ENCODE assay signal across 13 cellular contexts in the genomic region with DNA sequence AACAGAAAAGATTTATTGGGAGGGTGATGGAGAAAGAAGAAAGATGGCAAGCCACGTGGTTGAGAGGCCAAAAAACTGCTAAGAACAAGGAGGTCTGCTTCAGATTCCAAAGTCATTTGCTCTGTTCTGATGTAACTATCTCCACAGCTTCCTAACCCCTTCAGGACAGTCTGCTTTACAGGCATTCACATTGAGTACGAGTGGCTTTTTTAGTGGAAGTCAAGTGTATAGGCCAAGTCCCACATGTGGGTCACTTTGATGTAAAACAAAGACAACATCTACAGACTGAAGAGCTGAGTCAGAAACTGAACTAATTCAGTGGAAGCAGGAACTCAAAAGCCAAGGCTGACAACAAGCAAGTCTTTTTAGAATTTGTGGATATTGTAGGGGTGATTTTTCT.
DNase-seq lines count a peak whose midpoint lies in the region; ATAC-seq and TF ChIP-seq lines count a peak whose summit lies in the region.
"Had no signal": no experiment of that assay in that cellular context is flagged by ENCODE, and none has a peak within 500 bp of the region (broad histone marks: within the 10 kb centered on the region; RNA-seq: fewer than 3 reads in every experiment).

No MANE protein-coding gene starts in this region.

- CTCF ChIA-PET in IMR-90 (lab: Yijun Ruan, JAX) = no interaction called here

- H2BK20ac ChIP-seq in IMR-90 (ENCODE audit: low read depth, low read length) = peak overlapping the region; percentile 99

- H3K4me3 Mint-ChIP-seq in GM23338 = no peak overlapping the region
- H3K4me3 Mint-ChIP-seq: CD4-positive, CD25-positive, alpha-beta regulatory T cell had no signal

- dilution Hi-C loops in IMR-90 (cut with HindIII; ENCODE audit: low sequenced_read_pairs, unreplicated experiment) = no loop called here

- no peak overlapping the region for H3K9ac ChIP-seq in IMR-90 (ENCODE audit: low read depth, low read length)
- no peak overlapping the region for H3K9ac ChIP-seq in mesendoderm (ENCODE audit: low read length)
- H3K9ac ChIP-seq in Karpas-422 (ENCODE audit: low read length) = no peak overlapping the region
- H3K9ac ChIP-seq: BLaER1 treated with 17β-estradiol and CSF1 and Interleukin-3, amounts not matched to agents 10 nM and 100 nM had no signal

- H4K20me1 ChIP-seq in IMR-90 (ENCODE audit: insufficient read depth, low read length) (no peaks in the 10 kb centered on the region), Karpas-422 (ENCODE audit: insufficient read depth, low read depth, low read length) (no peaks in the 10 kb centered on the region), GM23338 (replicated peaks; ENCODE audit: insufficient read depth) (no peaks in the 10 kb centered on the region)
- H4K20me1 ChIP-seq: BLaER1 treated with 17β-estradiol and CSF1 and Interleukin-3, amounts not matched to agents 10 nM and 100 nM had no signal

- no peaks in the 10 kb centered on the region for H3F3A ChIP-seq in GM23338 (replicated peaks; ENCODE audit: low read depth)

- peaks cover 8% of the 10 kb centered on the region; the same call in 1 of the 2 replicates for H3K9me1 ChIP-seq in IMR-90 (ENCODE audit: insufficient read depth, low read length)

- H3K79me1 ChIP-seq in IMR-90 (ENCODE audit: low read depth in 1 of 2, low read length in 2 of 2) = peaks cover 0 to 20% of the 10 kb centered on the region in 2 experiments; a peak in 1 of 4 replicates
- no peaks in the 10 kb centered on the region for H3K79me1 ChIP-seq in mesendoderm (ENCODE audit: low read length)

- no peaks in the 10 kb centered on the region for H3K36me3 ChIP-seq in IMR-90 (ENCODE audit: control insufficient read depth, insufficient read depth, low read length)
- no peaks in the 10 kb centered on the region for H3K36me3 ChIP-seq in mesendoderm (ENCODE audit: control insufficient read depth, insufficient read depth, low read length)
- H3K36me3 ChIP-seq in Karpas-422 (ENCODE audit: insufficient read depth, low read length) = no peaks in the 10 kb centered on the region
- H3K36me3 ChIP-seq in GM23338 (ENCODE audit: insufficient read depth) = no peaks in the 10 kb centered on the region
- H3K36me3 ChIP-seq: BLaER1 treated with 17β-estradiol and CSF1 and Interleukin-3, amounts not matched to agents 10 nM and 100 nM had no signal

- no peaks in the 10 kb centered on the region for H3K27me3 ChIP-seq in IMR-90 (ENCODE audit: control insufficient read depth, insufficient read depth, low read length)
- H3K27me3 ChIP-seq in mesendoderm (ENCODE audit: insufficient read depth, low read length, poor library complexity) = no peaks in the 10 kb centered on the region
- no peaks in the 10 kb centered on the region for H3K27me3 ChIP-seq in Karpas-422 (ENCODE audit: low read length)
- no peaks in the 10 kb centered on the region for H3K27me3 ChIP-seq in GM23338 (ENCODE audit: insufficient read depth)
- H3K27me3 ChIP-seq: BLaER1 treated with 17β-estradiol and CSF1 and Interleukin-3, amounts not matched to agents 10 nM and 100 nM had no signal

- no CpG with 5 or more reads among the region's 2 CpGs for WGBS in IMR-90 (ENCODE audit: extremely low coverage in 2 of 2, insufficient read length in 1 of 2), 2 experiments
- WGBS in mesendoderm (ENCODE audit: extremely low coverage, insufficient coverage, low lambda C conversion rate) = no CpG with 5 or more reads among the region's 2 CpGs

- peaks cover 3% of the 10 kb centered on the region; the same call in 1 of the 3 replicates for H3K9me3 Mint-ChIP-seq in GM23338

- no peak overlapping the region for H3K27ac Mint-ChIP-seq in GM23338
- H3K27ac Mint-ChIP-seq: CD4-positive, CD25-positive, alpha-beta regulatory T cell had no signal

- intact Hi-C loops in IMR-90 (cut with micrococcal nuclease) (no loop called here), head of caudate nucleus (cut with DNase I) (no loop called here)

- H4K8ac ChIP-seq in IMR-90 (ENCODE audit: low read depth in 2 of 2, low read length in 2 of 2) (peak overlapping the region; percentile 80 to 94), mesendoderm (ENCODE audit: low read depth, low read length) (no peak overlapping the region)

- H3K9me2 ChIP-seq in Karpas-422 (replicated peaks; ENCODE audit: insufficient read depth, low read length) = no peaks in the 10 kb centered on the region
- H3K9me2 ChIP-seq in GM23338 (ENCODE audit: insufficient read depth) = peaks cover 11% of the 10 kb centered on the region

- H2AK5ac ChIP-seq in IMR-90 (ENCODE audit: low read depth, low read length) (peak overlapping the region; percentile 96), mesendoderm (ENCODE audit: low read length) (no peak overlapping the region)

- H3K4me2 ChIP-seq in IMR-90 (ENCODE audit: low read depth, low read length) (no peak overlapping the region), mesendoderm (ENCODE audit: low read length) (no peak overlapping the region), Karpas-422 (ENCODE audit: low read depth, low read length, poor library complexity, severe bottlenecking) (no peak overlapping the region), GM23338 (no peak overlapping the region)
- H3K4me2 ChIP-seq: BLaER1 treated with 17β-estradiol and CSF1 and Interleukin-3, amounts not matched to agents 10 nM and 100 nM had no signal

- in situ Hi-C loops in IMR-90 (cut with MboI; ENCODE audit: low sequenced_read_pairs) = no loop called here

- no peak for TF ChIP-seq RAD21 in IMR-90 (IDR thresholded peaks at IDR 0.05; ENCODE audit: low read length)

- DNase-seq in AG08395 (ENCODE audit: low spot score) (peak; percentile 8), IMR-90 (peak; percentile 34), fibroblast of villous mesenchyme (ENCODE audit: low read depth) (peak; percentile 72), mesendoderm (no peak), Karpas-422 (no peak), GM23338 (ENCODE audit: low spot score) (no peak), head of caudate nucleus (no peak), cerebellum (ENCODE audit: low spot score) (no peak)
- DNase-seq: 8988T; CD4-positive, CD25-positive, alpha-beta regulatory T cell; DMS79; EL had no signal

- peak overlapping the region; percentile 81 for H4K91ac ChIP-seq in IMR-90 (ENCODE audit: insufficient read depth, low read depth, low read length)

- peak overlapping the region; percentile 98 for H3K14ac ChIP-seq in IMR-90 (replicated peaks; ENCODE audit: low read depth, low read length)

- H3K79me2 ChIP-seq in mesendoderm (ENCODE audit: control insufficient read depth, insufficient read depth, low read length) (no peaks in the 10 kb centered on the region), Karpas-422 (ENCODE audit: low read length) (no peaks in the 10 kb centered on the region), GM23338 (replicated peaks; ENCODE audit: insufficient read depth) (no peaks in the 10 kb centered on the region)

- H2AK9ac ChIP-seq in IMR-90 (replicated peaks; ENCODE audit: low read depth, low read length, poor library complexity) = peak overlapping the region; percentile 14

- ATAC-seq in IMR-90 (ENCODE audit: low read depth) = no peak
- ATAC-seq in GM23338 = no peak

- TF ChIP-seq POLR2A in IMR-90 (IDR thresholded peaks at IDR 0.05; ENCODE audit: low read depth, low read length) = no peak

- H2BK15ac ChIP-seq in IMR-90 (ENCODE audit: low read depth, low read length) = peak overlapping the region; percentile 100
- no peak overlapping the region for H2BK15ac ChIP-seq in mesendoderm (replicated peaks; ENCODE audit: low read depth)

- H3K27ac ChIP-seq in IMR-90 (ENCODE audit: insufficient read depth, low read length) = no peak overlapping the region; the same call in 1 of the 2 replicates
- no peak overlapping the region for H3K27ac ChIP-seq in mesendoderm (ENCODE audit: low read depth, low read length)
- H3K27ac ChIP-seq in Karpas-422 (ENCODE audit: low read length) = no peak overlapping the region
- no peak overlapping the region for H3K27ac ChIP-seq in GM23338 (ENCODE audit: low read depth)
- H3K27ac ChIP-seq: BLaER1 treated with 17β-estradiol and CSF1 and Interleukin-3, amounts not matched to agents 10 nM and 100 nM had no signal

- H2BK120ac ChIP-seq in IMR-90 (ENCODE audit: low read depth, low read length) (peak overlapping the region; percentile 96), mesendoderm (ENCODE audit: low read depth, low read length) (no peak overlapping the region)

- H4K5ac ChIP-seq in IMR-90 (ENCODE audit: low read depth, low read length) = peak overlapping the region; percentile 84; the same call in 1 of the 2 replicates
- H4K5ac ChIP-seq in mesendoderm (ENCODE audit: low read length) = no peak overlapping the region

- peaks cover 38% of the 10 kb centered on the region for H3K4me1 Mint-ChIP-seq in GM23338
- H3K4me1 Mint-ChIP-seq: CD4-positive, CD25-positive, alpha-beta regulatory T cell had no signal

- peak overlapping the region; percentile 99 for H2BK5ac ChIP-seq in IMR-90 (ENCODE audit: low read depth, low read length, poor library complexity, severe bottlenecking)
- no peak overlapping the region for H2BK5ac ChIP-seq in mesendoderm (ENCODE audit: low read length)

- H3K18ac ChIP-seq in IMR-90 (ENCODE audit: low read depth, low read length) = peak overlapping the region; percentile 91; the same call in 1 of the 2 replicates
- peak overlapping the region; percentile 0 for H3K18ac ChIP-seq in mesendoderm (ENCODE audit: low read length)

- no TSS peak for BruUV-seq in IMR-90 (replicated peaks; lab: Mats Ljungman, UMichigan)

- peak overlapping the region; percentile 37; the same call in 1 of the 2 replicates for H3K56ac ChIP-seq in IMR-90 (ENCODE audit: extremely low read depth, insufficient read depth, low read length)
- no peak overlapping the region for H3K56ac ChIP-seq in mesendoderm (ENCODE audit: low read length)

- H3K27me3 Mint-ChIP-seq in GM23338 (ENCODE audit: insufficient read depth, low read depth, poor library complexity) = peaks cover 2% of the 10 kb centered on the region

- H2AFZ ChIP-seq in IMR-90 (replicated peaks; ENCODE audit: low read length, poor library complexity) = no peak overlapping the region
- no peak overlapping the region for H2AFZ ChIP-seq in Karpas-422 (ENCODE audit: low read length)
- no peak overlapping the region for H2AFZ ChIP-seq in GM23338

- TF ChIP-seq CTCF in IMR-90 (conservative IDR thresholded peaks at IDR 0.05; ENCODE audit: low read depth, low read length) = no peak
- TF ChIP-seq CTCF in fibroblast of villous mesenchyme (IDR thresholded peaks at IDR 0.05; ENCODE audit: insufficient read depth, low read depth, low read length) = no peak
- no peak for TF ChIP-seq CTCF in GM23338 (conservative IDR thresholded peaks at IDR 0.05; ENCODE audit: low read depth in 2 of 2)

- H3K36me3 Mint-ChIP-seq in GM23338 (ENCODE audit: low read depth) = peaks cover under 1% of the 10 kb centered on the region
- H3K36me3 Mint-ChIP-seq: CD4-positive, CD25-positive, alpha-beta regulatory T cell had no signal

- peak overlapping the region; percentile 99 for H3K4ac ChIP-seq in IMR-90 (ENCODE audit: low read depth, low read length)
- peak overlapping the region; percentile 64 for H3K4ac ChIP-seq in mesendoderm (ENCODE audit: low read depth, low read length)

- peak overlapping the region; percentile 29 for H3K23ac ChIP-seq in IMR-90 (ENCODE audit: low read depth, low read length)
- no peak overlapping the region for H3K23ac ChIP-seq in mesendoderm (ENCODE audit: low read length)

- H3K4me1 ChIP-seq in IMR-90 (ENCODE audit: control insufficient read depth, insufficient read depth, low read length) (peaks cover 16% of the 10 kb centered on the region; the same call in 1 of the 2 replicates), mesendoderm (ENCODE audit: control insufficient read depth, low read depth, low read length) (peaks cover 7% of the 10 kb centered on the region), Karpas-422 (ENCODE audit: low read length) (no peaks in the 10 kb centered on the region), GM23338 (ENCODE audit: insufficient read depth) (peaks cover 36% of the 10 kb centered on the region)

- H3K9me3 ChIP-seq in IMR-90 (ENCODE audit: control insufficient read depth, insufficient read depth, low read length) (no peaks in the 10 kb centered on the region), Karpas-422 (ENCODE audit: low read length) (no peaks in the 10 kb centered on the region)
- H3K9me3 ChIP-seq: BLaER1 treated with 17β-estradiol and CSF1 and Interleukin-3, amounts not matched to agents 10 nM and 100 nM had no signal

- POLR2A ChIA-PET in IMR-90 (lab: Charles Lee; ENCODE audit: unreplicated experiment) = no interaction called here

- H3K4me3 ChIP-seq in IMR-90 (ENCODE audit: insufficient read depth, low read depth, low read length) (no peak overlapping the region), fibroblast of villous mesenchyme (ENCODE audit: low read depth, low read length) (no peak overlapping the region), mesendoderm (ENCODE audit: low read length) (no peak overlapping the region), Karpas-422 (ENCODE audit: low read length) (no peak overlapping the region), GM23338 (no peak overlapping the region)
- H3K4me3 ChIP-seq: BLaER1 treated with 17β-estradiol and CSF1 and Interleukin-3, amounts not matched to agents 10 nM and 100 nM had no signal

Comparison
In these comparisons a context has a peak if more than half of its experiments do, and no peak if none do; other contexts are left out.
1. DNase-seq: peak in AG08395 (single experiment), IMR-90 (single experiment) and fibroblast of villous mesenchyme (single experiment); none in mesendoderm (single experiment), Karpas-422 (single experiment), GM23338 (single experiment), head of caudate nucleus (0 of 42) and cerebellum (single experiment).